ENCODE assay signal across 17 cellular contexts in the genomic region with DNA sequence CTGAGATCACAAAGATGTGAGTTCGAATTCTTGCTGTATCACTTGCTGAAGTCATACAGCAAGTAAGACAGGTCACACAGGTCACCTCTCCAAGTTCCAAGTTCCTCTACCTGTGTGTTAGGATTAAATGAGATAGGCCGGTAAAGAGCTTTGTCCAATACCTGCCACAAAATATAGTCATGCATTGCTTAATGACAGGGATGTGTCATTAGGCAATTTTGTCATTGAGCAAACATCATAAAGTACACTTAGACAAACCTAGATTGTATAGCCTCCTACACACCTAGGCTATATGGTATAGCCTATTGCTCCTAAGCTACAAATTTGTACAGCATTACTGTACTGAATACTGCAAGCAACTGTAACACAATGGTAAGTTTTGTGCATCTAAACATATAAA.
"Had no signal": no experiment of that assay in that cellular context is flagged by ENCODE, and none has a peak within 500 bp of the region (broad histone marks: within the 10 kb centered on the region; RNA-seq: fewer than 3 reads in every experiment).

No MANE protein-coding gene starts in this region.

- H3K9me3 ChIP-seq: lower lobe of right lung, thyroid gland, uterus had no signal

- H3K27ac ChIP-seq: cardiac muscle cell, foreskin keratinocyte, lower lobe of right lung, thyroid gland had no signal

- H3K27me3 ChIP-seq: foreskin keratinocyte, thyroid gland, uterus had no signal

- H3K36me3 ChIP-seq: cardiac muscle cell, lower lobe of right lung, thyroid gland, uterus had no signal

- ATAC-seq: effector memory CD8-positive, alpha-beta T cell; lower lobe of right lung had no signal

- H3K4me1 ChIP-seq: lower lobe of right lung, thyroid gland, uterus had no signal

- DNase-seq: activated CD4-positive, alpha-beta T cell treated with anti-CD3 and anti-CD28 coated beads, Interleukin-2, amount 50 U/mL, for 4 hours; activated gamma-delta T cell; effector memory CD8-positive, alpha-beta T cell; glutamatergic neuron; hypothalamus; lower lobe of right lung; nephron progenitor cell; occipital lobe; posterior cingulate gyrus; stimulated activated CD4-positive, alpha-beta T cell treated with anti-CD3 and anti-CD28 coated beads, Interleukin-12 subunit alpha, Interleukin-12 subunit beta, amount 100 ng/mL, for 4 hours; stimulated activated CD4-positive, alpha-beta T cell treated with anti-CD3 and anti-CD28 coated beads, Interleukin-1b, Interleukin-23, amount 100 ng/mL, for 48 hours; stimulated activated CD8-positive, alpha-beta memory T cell treated with anti-CD3 and anti-CD28 coated beads, Interleukin-4, amount 100 ng/mL, for 48 hours; stimulated activated naive CD4-positive, alpha-beta T cell treated with Interleukin-2 at 50 U/mL for 16 hours; thyroid gland; uterus had no signal

- H3K4me3 ChIP-seq: cardiac muscle cell, lower lobe of right lung, thyroid gland, uterus had no signal
